Comparison of ENCODE assay signal across 8 cellular contexts in the genomic region with DNA sequence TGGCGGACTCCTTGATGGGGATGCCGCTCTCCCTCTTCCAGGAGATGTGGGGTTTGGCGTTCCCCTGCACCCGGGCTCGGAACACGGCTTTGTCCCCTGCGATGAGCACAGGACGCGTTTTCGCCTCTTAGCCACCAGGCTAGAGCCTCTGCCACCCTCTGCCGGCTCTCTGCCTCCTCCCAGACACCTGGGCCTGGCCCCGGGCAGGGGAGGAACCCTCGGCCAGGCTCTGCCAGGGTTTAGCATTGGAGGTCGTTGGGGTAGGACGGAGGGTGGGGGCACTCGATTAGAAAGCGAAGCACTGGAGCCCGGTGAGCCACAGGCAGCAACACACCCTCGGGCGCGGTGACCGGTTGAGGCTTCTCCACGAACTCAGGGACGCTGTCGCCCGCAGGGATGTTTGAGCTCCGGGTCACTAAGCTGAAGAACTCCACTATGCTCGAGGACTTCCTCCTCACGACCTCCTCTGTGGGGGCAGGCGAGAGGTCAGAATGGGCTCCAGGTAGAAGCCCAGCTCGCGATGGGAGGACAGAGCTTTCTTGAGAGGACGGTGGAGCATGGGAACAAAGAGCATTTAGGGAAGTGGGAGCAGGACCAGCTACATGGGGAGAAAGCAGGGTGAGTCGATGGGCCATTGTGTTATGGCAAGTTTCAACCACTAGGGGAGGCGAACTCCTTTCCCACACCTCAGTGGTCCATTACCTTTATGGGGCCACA. TPM values are rescaled to one million over a fixed set of nuclear protein-coding genes. Genes with fewer than 3 reads are reported as not detected.
A peak's percentile ranks its signal among the peaks of the same experiment; 100 is the strongest.
DNase-seq lines count a peak whose midpoint lies in the region; ATAC-seq and TF ChIP-seq lines count a peak whose summit lies in the region.

No MANE protein-coding gene starts in this region.

- ATAC-seq in GM18505 (IDR thresholded peaks at IDR 0.05; ENCODE audit: unreplicated experiment) (peak; percentile 56), HG02973 (IDR thresholded peaks at IDR 0.05; ENCODE audit: unreplicated experiment) (peak; percentile 71), aorta (ENCODE audit: low FRiP score) (peak; percentile 73)
- peak; percentile 60 to 67 for ATAC-seq in natural killer cell treated with Interleukin-12 subunit alpha and Interleukin-12 subunit beta and Interleukin-15 and Interleukin-18, amount 100 ng/mL, for 72 hours

- peak overlapping the region; percentile 91 for H3K4me3 Mint-ChIP-seq in natural killer cell treated with Interleukin-12 subunit alpha and Interleukin-12 subunit beta and Interleukin-15 and Interleukin-18, amount 100 ng/mL, for 72 hours

- H3K36me3 ChIP-seq in esophagus muscularis mucosa (no peaks in the 10 kb centered on the region), aorta (ENCODE audit: control insufficient read depth in 1 of 2, insufficient read depth in 2 of 2, low read length in 1 of 2) (no peaks in the 10 kb centered on the region)

- intact Hi-C loops in esophagus muscularis mucosa (cut with DNase I) (loop anchor here (5.0 kb wide), 1 partner anchor 134 kb away; a partner anchor contains a TSS), aorta (cut with DNase I) (no loop called here)

- H3K4me1 ChIP-seq in esophagus muscularis mucosa (peaks cover 7 to 22% (median 19%) of the 10 kb centered on the region in 4 donors), aorta (ENCODE audit: control insufficient read depth in 1 of 2, insufficient read depth in 2 of 2, low read length in 2 of 2) (no peaks in the 10 kb centered on the region)

- H3K27me3 Mint-ChIP-seq in natural killer cell treated with Interleukin-12 subunit alpha and Interleukin-12 subunit beta and Interleukin-15 and Interleukin-18, amount 100 ng/mL, for 72 hours: peaks cover 3 to 10% of the 10 kb centered on the region in 2 donors

- peak overlapping the region; percentile 60 to 74 (median 68) for H3K4me3 ChIP-seq in esophagus muscularis mucosa
- peak overlapping the region; percentile 22 to 71 for H3K4me3 ChIP-seq in aorta (ENCODE audit: low read length in 2 of 2)

- no peak for DNase-seq in AG09319 (ENCODE audit: extremely low read depth, low read depth)
- DNase-seq in NCI-H69 (lab: John Stamatoyannopoulos, UW): peak; percentile 58
- peak; percentile 48 for DNase-seq in activated T-cell treated with anti-CD3 and anti-CD28 coated beads for 4 hours
- peak; percentile 93 for DNase-seq in esophagus muscularis mucosa (ENCODE audit: extremely low spot score)
- peak; percentile 63 for DNase-seq in natural killer cell treated with Interleukin-12 subunit alpha and Interleukin-12 subunit beta and Interleukin-15 and Interleukin-18, amount 100 ng/mL, for 72 hours (ENCODE audit: low spot score)
- no peak for DNase-seq in aorta

- H3K36me3 Mint-ChIP-seq in natural killer cell treated with Interleukin-12 subunit alpha and Interleukin-12 subunit beta and Interleukin-15 and Interleukin-18, amount 100 ng/mL, for 72 hours: no peaks in the 10 kb centered on the region

- no peak for TF ChIP-seq EP300 in esophagus muscularis mucosa (IDR thresholded peaks at IDR 0.05)

- WGBS in esophagus muscularis mucosa: 3% methylated on average over 21 of the region's 35 CpGs
- WGBS in aorta, 2 donors: 3 to 4% methylated on average over 34 to 35 of the region's 35 CpGs

- H3K27ac ChIP-seq in esophagus muscularis mucosa (replicated peaks in 1 of 4): peak overlapping the region; percentile 66 to 79 (median 72)
- peak overlapping the region in 1 of 2 donors; percentile 38 for H3K27ac ChIP-seq in aorta (ENCODE audit: low read depth in 1 of 2, low read length in 2 of 2)

- H3K27me3 ChIP-seq in esophagus muscularis mucosa: no peaks in the 10 kb centered on the region
- H3K27me3 ChIP-seq in aorta (ENCODE audit: control insufficient read depth in 1 of 2, insufficient read depth in 2 of 2, low read length in 1 of 2): no peaks in the 10 kb centered on the region

- H3K9me3 ChIP-seq in esophagus muscularis mucosa: no peaks in the 10 kb centered on the region
- H3K9me3 ChIP-seq in aorta (ENCODE audit: control insufficient read depth, low read length): no peaks in the 10 kb centered on the region

- H3K27ac Mint-ChIP-seq in natural killer cell treated with Interleukin-12 subunit alpha and Interleukin-12 subunit beta and Interleukin-15 and Interleukin-18, amount 100 ng/mL, for 72 hours: peak overlapping the region in 1 of 2 donors; percentile 73

- peaks cover 5 to 12% of the 10 kb centered on the region in 2 donors for H3K4me1 Mint-ChIP-seq in natural killer cell treated with Interleukin-12 subunit alpha and Interleukin-12 subunit beta and Interleukin-15 and Interleukin-18, amount 100 ng/mL, for 72 hours (ENCODE audit: low read depth in 2 of 2)

- H3K9me3 Mint-ChIP-seq in natural killer cell treated with Interleukin-12 subunit alpha and Interleukin-12 subunit beta and Interleukin-15 and Interleukin-18, amount 100 ng/mL, for 72 hours: no peaks in the 10 kb centered on the region

- TF ChIP-seq CTCF in AG09319 (IDR thresholded peaks at IDR 0.05; ENCODE audit: low read depth, low read length) (peak; percentile 71), esophagus muscularis mucosa (IDR thresholded peaks at IDR 0.05) (peak; percentile 62 to 85 (median 67))

- TF ChIP-seq POLR2A in GM18505 (IDR thresholded peaks at IDR 0.05; ENCODE audit: borderline replicate concordance, extremely low read depth, insufficient read depth, insufficient read length): no peak
- no peak for TF ChIP-seq POLR2A in esophagus muscularis mucosa (IDR thresholded peaks at IDR 0.05; ENCODE audit: low read depth)

RNA-seq across cellular contexts. Expression of a gene that starts 4.3 kb away (rescaled TPM):
- total RNA-seq in esophagus muscularis mucosa (under 1 TPM in 2 of 4 donors, not detected in 2; 0.17 to 0.23 TPM), aorta (under 1 TPM; 0.30 to 0.58 TPM)
- not detected for total RNA-seq in natural killer cell treated with Interleukin-12 subunit alpha and Interleukin-12 subunit beta and Interleukin-15 and Interleukin-18, amount 100 ng/mL, for 72 hours
- polyA plus RNA-seq in aorta: not detected

RNA-seq across cellular contexts. Expression of a gene that starts 23.2 kb away (rescaled TPM):
- total RNA-seq in esophagus muscularis mucosa (1 to 10 TPM; 2.5 to 5.5 (median 4.2) TPM), aorta (1 to 10 TPM; 4.4 to 8.4 TPM)
- total RNA-seq in natural killer cell treated with Interleukin-12 subunit alpha and Interleukin-12 subunit beta and Interleukin-15 and Interleukin-18, amount 100 ng/mL, for 72 hours: under 1 TPM; 0.21 to 0.59 TPM
- polyA plus RNA-seq in aorta: 1 to 10 TPM; 1.1 to 2.0 TPM

Comparison
In these comparisons a context has a peak if more than half of its experiments do, and no peak if none do; other contexts are left out.
1. DNase-seq: peak in NCI-H69 (single experiment), activated T-cell treated with anti-CD3 and anti-CD28 coated beads for 4 hours (single experiment), esophagus muscularis mucosa (single experiment) and natural killer cell treated with Interleukin-12 subunit alpha and Interleukin-12 subunit beta and Interleukin-15 and Interleukin-18, amount 100 ng/mL, for 72 hours (single experiment); none in AG09319 (single experiment) and aorta (0 of 2).
2. Peak in every context shown above with its lines, with median percentiles within 50 percentile points of each other: ATAC-seq.